In the genomic region with DNA sequence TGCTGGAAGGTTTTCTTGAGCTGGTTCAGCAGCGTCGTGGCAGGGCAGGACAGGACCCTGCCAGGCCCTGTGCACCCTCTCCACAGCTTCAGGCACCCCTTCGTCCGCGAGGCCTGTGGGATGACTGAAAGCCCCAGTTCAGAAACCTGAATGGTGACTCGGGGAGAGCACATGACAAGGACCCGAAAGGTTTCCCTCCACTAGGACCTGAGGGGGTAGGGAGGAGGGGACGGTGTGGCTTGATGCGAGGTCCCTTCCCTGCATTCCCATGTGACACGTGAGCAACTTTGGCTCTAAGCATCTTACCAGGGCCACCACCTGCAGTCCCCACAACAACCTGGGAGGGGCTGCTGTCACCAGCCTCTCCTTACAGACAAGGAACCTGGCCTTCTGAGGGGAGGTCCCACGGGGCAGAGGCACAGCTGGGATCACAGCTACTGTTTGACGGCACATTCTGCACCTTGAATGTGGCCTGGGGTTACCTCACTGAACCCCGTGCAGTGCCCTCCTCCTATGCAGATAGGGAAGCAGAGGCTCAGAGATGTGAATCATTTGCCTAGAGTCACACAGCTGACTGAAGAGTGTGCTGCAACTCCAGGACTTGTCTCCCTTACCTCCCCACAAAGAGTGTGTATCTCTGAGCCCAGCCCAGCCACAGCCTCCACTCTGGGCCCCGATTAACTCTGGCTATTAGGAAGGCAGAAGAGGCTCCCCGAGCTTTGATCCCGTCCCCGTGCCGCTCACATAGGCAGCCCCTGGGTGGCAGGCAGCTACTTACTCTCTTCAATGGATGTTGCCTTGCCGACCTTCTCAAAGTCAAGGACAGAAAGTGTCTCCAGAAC, we compare ENCODE assay signal across 1 cellular context.
TF ChIP-seq lines count a peak whose summit lies in the region.

No MANE protein-coding gene starts in this region.

TF ChIP-seq in A549, 52 proteins besides CTCF, POLR2A, EP300 and RAD21 (continued from another document):
- TF ChIP-seq POLR2AphosphoS2 (conservative IDR thresholded peaks at IDR 0.05; ENCODE audit: low read length) (no peak), HOXA7 (CRISPR knock-in tag; IDR thresholded peaks at IDR 0.05) (no peak), BHLHE40 (IDR thresholded peaks at IDR 0.05; ENCODE audit: low read depth, low read length) (no peak), HOXB13 (CRISPR knock-in tag; IDR thresholded peaks at IDR 0.05; ENCODE audit: low read depth) (no peak), CBX8 (IDR thresholded peaks at IDR 0.05) (no peak), TP53 (CRISPR knock-in tag; IDR thresholded peaks at IDR 0.05) (no peak), HDAC2 (IDR thresholded peaks at IDR 0.05) (no peak), CEBPB (IDR thresholded peaks at IDR 0.05) (no peak)
- TF ChIP-seq, protein P1, sequence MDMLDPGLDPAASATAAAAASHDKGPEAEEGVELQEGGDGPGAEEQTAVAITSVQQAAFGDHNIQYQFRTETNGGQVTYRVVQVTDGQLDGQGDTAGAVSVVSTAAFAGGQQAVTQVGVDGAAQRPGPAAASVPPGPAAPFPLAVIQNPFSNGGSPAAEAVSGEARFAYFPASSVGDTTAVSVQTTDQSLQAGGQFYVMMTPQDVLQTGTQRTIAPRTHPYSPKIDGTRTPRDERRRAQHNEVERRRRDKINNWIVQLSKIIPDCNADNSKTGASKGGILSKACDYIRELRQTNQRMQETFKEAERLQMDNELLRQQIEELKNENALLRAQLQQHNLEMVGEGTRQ (IDR thresholded peaks at IDR 0.05) = no peak
